In genomic region chr4:25852105-25852504, GRCh38 we compare ENCODE assay signal across 21 cellular contexts. TPM values are rescaled to one million over a fixed set of nuclear protein-coding genes. Genes with fewer than 3 reads are reported as not detected.
A peak's percentile ranks its signal among the peaks of the same experiment; 100 is the strongest.
DNase-seq lines count a peak whose midpoint lies in the region; ATAC-seq, FAIRE-seq and TF ChIP-seq lines count a peak whose summit lies in the region.
"Had no signal": no experiment of that assay in that cellular context is flagged by ENCODE, and none has a peak within 500 bp of the region (broad histone marks: within the 10 kb centered on the region; RNA-seq: fewer than 3 reads in every experiment).

No MANE protein-coding gene starts in this region.

- no peaks in the 10 kb centered on the region for H4K20me1 ChIP-seq in HepG2 (ENCODE audit: insufficient read depth, low read length)
- H4K20me1 ChIP-seq: BLaER1 had no signal

- no peak overlapping the region for H3K4me3 ChIP-seq in CD8-positive, alpha-beta T cell (ENCODE audit: low read depth, low read length)
- no peak overlapping the region for H3K4me3 ChIP-seq in HepG2 (replicated peaks in 1 of 3; ENCODE audit: insufficient read depth in 1 of 3, low read depth in 2 of 3, low read length in 3 of 3)
- H3K4me3 ChIP-seq: BLaER1, K562 had no signal

- POLR2A ChIA-PET in CD8-positive, alpha-beta T cell (lab: Charles Lee), result no interaction called here
- POLR2A ChIA-PET in HepG2 (lab: Yijun Ruan, JAX), result no interaction called here

- peaks cover 26% of the 10 kb centered on the region for H3K4me1 ChIP-seq in CD8-positive, alpha-beta T cell (ENCODE audit: insufficient read depth, low read length)
- H3K4me1 ChIP-seq in HepG2 (ENCODE audit: insufficient read depth, low read length), result no peaks in the 10 kb centered on the region

- no peak for TF ChIP-seq CTCF in CD8-positive, alpha-beta T cell (IDR thresholded peaks at IDR 0.05)
- TF ChIP-seq CTCF in HepG2 (CRISPR knock-in tag; IDR thresholded peaks at IDR 0.05), result no peak

- TF ChIP-seq RAD21 in HepG2 (CRISPR knock-in tag; IDR thresholded peaks at IDR 0.05), result no peak

- CTCF ChIA-PET in CD8-positive, alpha-beta T cell (lab: Charles Lee), result interaction anchor here (3.8 kb wide), 1 partner anchor 10 kb away, joined by 12 read pairs; no protein-coding TSS in a partner anchor
- CTCF ChIA-PET in HepG2 (lab: Yijun Ruan, JAX; ENCODE audit: low intra/inter-chr PET ratio, low total read pairs), result no interaction called here

- H2AFZ ChIP-seq in HepG2 (ENCODE audit: low read length), result no peak overlapping the region

- no peaks in the 10 kb centered on the region for H3K27me3 Mint-ChIP-seq in CD8-positive, alpha-beta T cell (ENCODE audit: low read depth)
- no peaks in the 10 kb centered on the region for H3K27me3 Mint-ChIP-seq in IgD-negative memory B cell
- H3K27me3 Mint-ChIP-seq in central memory CD8-positive, alpha-beta T cell, result no peaks in the 10 kb centered on the region
- no peaks in the 10 kb centered on the region for H3K27me3 Mint-ChIP-seq in stimulated activated memory B cell treated with anti-CD40 and anti-IgM and Interleukin-4, amounts not matched to agents 10 μg/mL and 1 μg/mL and 100 μg/mL, for 72 hours
- no peaks in the 10 kb centered on the region for H3K27me3 Mint-ChIP-seq in activated naive CD8-positive, alpha-beta T cell treated with anti-CD3 and anti-CD28 coated beads, Interleukin-2, amount 50 U/mL, for 24 hours

- no peaks in the 10 kb centered on the region for H3K79me2 ChIP-seq in HepG2 (ENCODE audit: insufficient read depth, low read length)

- DNase-seq in CD8-positive, alpha-beta T cell, result no peak
- DNase-seq in central memory CD8-positive, alpha-beta T cell (ENCODE audit: low spot score in 2 of 2), result no peak
- no peak for DNase-seq in HepG2 (ENCODE audit: low spot score)
- DNase-seq in activated effector memory CD4-positive, alpha-beta T cell treated with anti-CD3 and anti-CD28 coated beads, Interleukin-2, amount 50 U/mL, for 16 hours, result no peak
- DNase-seq in activated naive CD8-positive, alpha-beta T cell treated with anti-CD3 and anti-CD28 coated beads, Interleukin-2, amount 50 U/mL, for 24 hours, result no peak
- DNase-seq: DMS53, GDM1, MM.1S, NCI-H1048, NCI-H1436, NCI-H187 treated with DMSO at 0.1 percent for 48 hours, NCI-H2107, NCI-H446 treated with DMSO at 0.1 percent for 48 hours, NCI-H526 treated with DMSO at 0.1 percent for 48 hours, Right ventricle myocardium superior had no signal

- no TSS peak for BruUV-seq in HepG2 (replicated peaks; lab: Mats Ljungman, UMichigan)

- no peak overlapping the region for H3K9ac ChIP-seq in HepG2 (ENCODE audit: insufficient read depth, low read depth, low read length)
- H3K9ac ChIP-seq: BLaER1 had no signal

- in situ Hi-C loops in HepG2 (cut with HindIII; ENCODE audit: extremely low pct_ligation_motif_present, low pct_unique_long_range_greater_than_20kb), result no loop called here

- H3K27me3 ChIP-seq in CD8-positive, alpha-beta T cell (ENCODE audit: insufficient read depth, low read length), result no peaks in the 10 kb centered on the region
- H3K27me3 ChIP-seq in HepG2 (ENCODE audit: control insufficient read depth in 1 of 2, insufficient read depth in 2 of 2, low read length in 2 of 2), result no peaks in the 10 kb centered on the region
- H3K27me3 ChIP-seq: BLaER1 had no signal

- FAIRE-seq in HepG2 (lab: Jason Lieb, UNC), result no peak
- FAIRE-seq: GM18507, H1, K562 had no signal

- peaks cover 65% of the 10 kb centered on the region for H3K4me1 Mint-ChIP-seq in CD8-positive, alpha-beta T cell (ENCODE audit: low read depth)
- peaks cover 71 to 80% (median 72%) of the 10 kb centered on the region in 3 donors for H3K4me1 Mint-ChIP-seq in IgD-negative memory B cell
- peaks cover 64% of the 10 kb centered on the region for H3K4me1 Mint-ChIP-seq in central memory CD8-positive, alpha-beta T cell
- H3K4me1 Mint-ChIP-seq in stimulated activated memory B cell treated with anti-CD40 and anti-IgM and Interleukin-4, amounts not matched to agents 10 μg/mL and 1 μg/mL and 100 μg/mL, for 72 hours, result peaks cover 87% of the 10 kb centered on the region
- peaks cover 80% of the 10 kb centered on the region for H3K4me1 Mint-ChIP-seq in activated naive CD8-positive, alpha-beta T cell treated with anti-CD3 and anti-CD28 coated beads, Interleukin-2, amount 50 U/mL, for 24 hours

- H3K4me2 ChIP-seq in HepG2 (ENCODE audit: low read depth, low read length), result no peak overlapping the region
- H3K4me2 ChIP-seq: BLaER1 had no signal

- H3K9me3 ChIP-seq in CD8-positive, alpha-beta T cell (ENCODE audit: low read length), result no peaks in the 10 kb centered on the region
- no peaks in the 10 kb centered on the region for H3K9me3 ChIP-seq in HepG2 (ENCODE audit: low read length)
- H3K9me3 ChIP-seq: BLaER1 had no signal

- peak overlapping the region; percentile 64 for H3K27ac Mint-ChIP-seq in CD8-positive, alpha-beta T cell
- peak overlapping the region; percentile 50 to 91 (median 86) for H3K27ac Mint-ChIP-seq in IgD-negative memory B cell
- H3K27ac Mint-ChIP-seq in central memory CD8-positive, alpha-beta T cell (ENCODE audit: low read depth), result peak overlapping the region; percentile 80
- peak overlapping the region; percentile 68 for H3K27ac Mint-ChIP-seq in stimulated activated memory B cell treated with anti-CD40 and anti-IgM and Interleukin-4, amounts not matched to agents 10 μg/mL and 1 μg/mL and 100 μg/mL, for 72 hours
- H3K27ac Mint-ChIP-seq in activated naive CD8-positive, alpha-beta T cell treated with anti-CD3 and anti-CD28 coated beads, Interleukin-2, amount 50 U/mL, for 24 hours, result no peak overlapping the region

- intact Hi-C loops in CD8-positive, alpha-beta T cell (cut with DNase I, micrococcal nuclease), result no loop called here
- intact Hi-C loops in HepG2 (cut with micrococcal nuclease; ENCODE audit: unreplicated experiment), result no loop called here

- H3K4me3 Mint-ChIP-seq in CD8-positive, alpha-beta T cell, result no peak overlapping the region
- peak overlapping the region in 3 of 4 donors; percentile 22 to 49 (median 39) for H3K4me3 Mint-ChIP-seq in IgD-negative memory B cell
- no peak overlapping the region for H3K4me3 Mint-ChIP-seq in central memory CD8-positive, alpha-beta T cell
- H3K4me3 Mint-ChIP-seq in stimulated activated memory B cell treated with anti-CD40 and anti-IgM and Interleukin-4, amounts not matched to agents 10 μg/mL and 1 μg/mL and 100 μg/mL, for 72 hours, result no peak overlapping the region
- no peak overlapping the region for H3K4me3 Mint-ChIP-seq in activated naive CD8-positive, alpha-beta T cell treated with anti-CD3 and anti-CD28 coated beads, Interleukin-2, amount 50 U/mL, for 24 hours

- peaks cover 17% of the 10 kb centered on the region for H3K36me3 Mint-ChIP-seq in CD8-positive, alpha-beta T cell
- H3K36me3 Mint-ChIP-seq in IgD-negative memory B cell, result peaks cover 17% of the 10 kb centered on the region
- H3K36me3 Mint-ChIP-seq in central memory CD8-positive, alpha-beta T cell (ENCODE audit: insufficient read depth), result peaks cover 7% of the 10 kb centered on the region
- H3K36me3 Mint-ChIP-seq in stimulated activated memory B cell treated with anti-CD40 and anti-IgM and Interleukin-4, amounts not matched to agents 10 μg/mL and 1 μg/mL and 100 μg/mL, for 72 hours, result peaks cover 54% of the 10 kb centered on the region
- H3K36me3 Mint-ChIP-seq in activated naive CD8-positive, alpha-beta T cell treated with anti-CD3 and anti-CD28 coated beads, Interleukin-2, amount 50 U/mL, for 24 hours (ENCODE audit: low read depth), result peaks cover 15% of the 10 kb centered on the region

- no peak for TF ChIP-seq POLR2A in HepG2 (IDR thresholded peaks at IDR 0.05; ENCODE audit: insufficient read depth in 1 of 2, low read depth in 2 of 2, low read length in 2 of 2)

- H3K9me3 Mint-ChIP-seq in CD8-positive, alpha-beta T cell, result no peaks in the 10 kb centered on the region
- no peaks in the 10 kb centered on the region for H3K9me3 Mint-ChIP-seq in IgD-negative memory B cell
- H3K9me3 Mint-ChIP-seq in central memory CD8-positive, alpha-beta T cell, result no peaks in the 10 kb centered on the region
- no peaks in the 10 kb centered on the region for H3K9me3 Mint-ChIP-seq in stimulated activated memory B cell treated with anti-CD40 and anti-IgM and Interleukin-4, amounts not matched to agents 10 μg/mL and 1 μg/mL and 100 μg/mL, for 72 hours
- H3K9me3 Mint-ChIP-seq in activated naive CD8-positive, alpha-beta T cell treated with anti-CD3 and anti-CD28 coated beads, Interleukin-2, amount 50 U/mL, for 24 hours, result no peaks in the 10 kb centered on the region

- H3K36me3 ChIP-seq in CD8-positive, alpha-beta T cell (ENCODE audit: insufficient read depth, low read length), result no peaks in the 10 kb centered on the region
- H3K36me3 ChIP-seq in HepG2 (replicated peaks in 1 of 2; ENCODE audit: control insufficient read depth in 1 of 2, insufficient read depth in 2 of 2, low read length in 2 of 2), result no peaks in the 10 kb centered on the region

- 36% methylated on average over 3 of the region's 3 CpGs for WGBS in HepG2 (ENCODE audit: low lambda C conversion rate)

- no peak overlapping the region for H3K27ac ChIP-seq in CD8-positive, alpha-beta T cell (ENCODE audit: low read depth, low read length)
- H3K27ac ChIP-seq in HepG2 (ENCODE audit: extremely low read length, insufficient read depth, low read length), result no peak overlapping the region
- H3K27ac ChIP-seq: BLaER1 had no signal

- TF ChIP-seq EP300 in HepG2 (IDR thresholded peaks at IDR 0.05; ENCODE audit: low read depth in 2 of 2, low read length in 2 of 2) (no peak), HepG2 (CRISPR knock-in tag; IDR thresholded peaks at IDR 0.05; ENCODE audit: borderline replicate concordance) (no peak)

- ATAC-seq in CD8-positive, alpha-beta T cell, result no peak
- no peak for ATAC-seq in central memory CD8-positive, alpha-beta T cell (replicated peaks; ENCODE audit: extremely low read depth, poor library complexity, severe bottlenecking)
- ATAC-seq in stimulated activated memory B cell treated with anti-CD40 and anti-IgM and Interleukin-4, amounts not matched to agents 10 μg/mL and 1 μg/mL and 100 μg/mL, for 72 hours, result no peak
- no peak for ATAC-seq in HepG2
- ATAC-seq in activated naive CD8-positive, alpha-beta T cell treated with anti-CD3 and anti-CD28 coated beads, Interleukin-2, amount 50 U/mL, for 24 hours, result no peak
- ATAC-seq: K562 had no signal

RNA-seq across cellular contexts. Expression of gene SEL1L3, which starts 10.7 kb away (rescaled TPM):
- total RNA-seq in CD8-positive, alpha-beta T cell, result 10 to 100 TPM; 31.2 to 33.7 TPM
- polyA plus RNA-seq in IgD-negative memory B cell (174 TPM), HepG2 (2011; rRNA removed) (0.28 and 0.37 TPM in 2 replicates)
- total RNA-seq in HepG2 (2016; rRNA removed; fragmentation: Illumina TruSeq; extraction: Trizol), result 0.63 and 1.1 TPM in 2 replicates
- 0.20 and 1.7 TPM in 2 replicates for total RNA-seq in HepG2 (2016; cell fraction: cytosol; rRNA removed; fragmentation: Illumina TruSeq; extraction: Trizol; ENCODE audit: low read depth)
- total RNA-seq in HepG2 (2016; cell fraction: insoluble cytoplasmic fraction; rRNA removed; fragmentation: Illumina TruSeq; extraction: Trizol), result 0.45 and 0.68 TPM in 2 replicates
- total RNA-seq in HepG2 (2016; cell fraction: membrane; rRNA removed; fragmentation: Illumina TruSeq; extraction: Trizol), result 0.59 and 0.65 TPM in 2 replicates
- 1.2 and 1.5 TPM in 2 replicates for total RNA-seq in HepG2 (2016; cell fraction: nucleus; rRNA removed; fragmentation: Illumina TruSeq; extraction: Trizol)
- 0.23 and 0.31 TPM in 2 replicates for polyA plus RNA-seq in HepG2 (2011; cell fraction: cytosol; rRNA removed)
- 0.39 and 0.69 TPM in 2 replicates for polyA plus RNA-seq in HepG2 (2011; cell fraction: nucleus; rRNA removed)
- polyA plus RNA-seq in HepG2 (2012), result 0.23 and 1.2 TPM in 2 replicates
- 0.27 TPM in 2 replicates for polyA plus RNA-seq in HepG2 (2016; cell fraction: cytosol; fragmentation: Illumina TruSeq; extraction: Trizol; ENCODE audit: low read depth)
- 0.36 and 0.53 TPM in 2 replicates for polyA plus RNA-seq in HepG2 (2016; cell fraction: insoluble cytoplasmic fraction; fragmentation: Illumina TruSeq; extraction: Trizol; ENCODE audit: low read depth)
- 0.24 and 0.62 TPM in 2 replicates for polyA plus RNA-seq in HepG2 (2016; cell fraction: membrane; fragmentation: Illumina TruSeq; extraction: Trizol; ENCODE audit: low read depth)
- polyA plus RNA-seq in HepG2 (2016; cell fraction: nucleus; fragmentation: Illumina TruSeq; extraction: Trizol; ENCODE audit: insufficient read depth, low read depth), result 1.2 TPM in 2 replicates
- 1.7 and 66.3 TPM in 2 replicates for polyA minus RNA-seq in HepG2 (2011; rRNA and poly(A)+ RNA removed; ENCODE audit: low replicate concordance)
- 0.44 and 1.8 TPM in 2 replicates for polyA minus RNA-seq in HepG2 (2011; cell fraction: cytosol; rRNA and poly(A)+ RNA removed)
- polyA minus RNA-seq in HepG2 (2011; cell fraction: nucleus; rRNA and poly(A)+ RNA removed), result 0.77 and 2.7 TPM in 2 replicates

Comparison
In these comparisons a context has a peak if more than half of its experiments do, and no peak if none do; other contexts are left out.
1. H3K4me3 Mint-ChIP-seq: peak in IgD-negative memory B cell (3 of 4); none in CD8-positive, alpha-beta T cell (single experiment), central memory CD8-positive, alpha-beta T cell (single experiment), stimulated activated memory B cell treated with anti-CD40 and anti-IgM and Interleukin-4, amounts not matched to agents 10 μg/mL and 1 μg/mL and 100 μg/mL, for 72 hours (single experiment) and activated naive CD8-positive, alpha-beta T cell treated with anti-CD3 and anti-CD28 coated beads, Interleukin-2, amount 50 U/mL, for 24 hours (single experiment).
2. RNA of gene SEL1L3, which starts 10.7 kb away (total RNA-seq): 31.2 to 33.7 TPM in CD8-positive, alpha-beta T cell; 0.20 to 1.7 TPM in HepG2; every median in the first group is over 10 times any median in the second.